In the genomic region with DNA sequence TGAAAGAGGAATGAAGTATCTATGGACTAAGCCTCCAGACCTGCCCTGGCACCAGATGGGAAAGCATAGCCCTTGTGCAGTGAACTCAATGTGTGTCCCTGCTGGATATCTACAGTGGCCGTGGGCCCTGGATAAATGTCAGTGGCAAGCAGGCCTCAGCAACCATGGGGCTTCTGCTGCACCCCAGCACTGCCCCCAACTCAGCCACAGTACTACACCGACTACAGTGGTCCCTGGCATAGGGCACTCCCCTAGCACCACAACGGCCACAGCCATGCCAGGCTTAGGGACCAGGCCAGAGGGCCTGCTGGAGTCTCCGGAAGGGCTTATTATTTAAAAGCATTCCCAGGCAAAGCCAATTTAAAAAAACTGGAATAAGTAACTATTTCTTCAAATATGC, we compare ENCODE assay signal across 1 cellular context.
TF ChIP-seq lines count a peak whose summit lies in the region.

No MANE protein-coding gene starts in this region.

TF ChIP-seq in K562, 482 proteins besides CTCF, POLR2A, EP300 and RAD21 (continued from another document):
- TF ChIP-seq, protein P1, sequence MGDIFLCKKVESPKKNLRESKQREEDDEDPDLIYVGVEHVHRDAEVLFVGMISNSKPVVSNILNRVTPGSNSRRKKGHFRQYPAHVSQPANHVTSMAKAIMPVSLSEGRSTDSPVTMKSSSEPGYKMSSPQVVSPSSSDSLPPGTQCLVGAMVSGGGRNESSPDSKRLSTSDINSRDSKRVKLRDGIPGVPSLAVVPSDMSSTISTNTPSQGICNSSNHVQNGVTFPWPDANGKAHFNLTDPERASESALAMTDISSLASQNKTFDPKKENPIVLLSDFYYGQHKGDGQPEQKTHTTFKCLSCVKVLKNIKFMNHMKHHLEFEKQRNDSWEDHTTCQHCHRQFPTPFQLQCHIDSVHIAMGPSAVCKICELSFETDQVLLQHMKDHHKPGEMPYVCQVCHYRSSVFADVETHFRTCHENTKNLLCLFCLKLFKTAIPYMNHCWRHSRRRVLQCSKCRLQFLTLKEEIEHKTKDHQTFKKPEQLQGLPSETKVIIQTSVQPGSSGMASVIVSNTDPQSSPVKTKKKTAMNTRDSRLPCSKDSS (IDR thresholded peaks at IDR 0.05; ENCODE audit: low read depth, partially characterized antibody) = no peak
- TF ChIP-seq, protein P2, sequence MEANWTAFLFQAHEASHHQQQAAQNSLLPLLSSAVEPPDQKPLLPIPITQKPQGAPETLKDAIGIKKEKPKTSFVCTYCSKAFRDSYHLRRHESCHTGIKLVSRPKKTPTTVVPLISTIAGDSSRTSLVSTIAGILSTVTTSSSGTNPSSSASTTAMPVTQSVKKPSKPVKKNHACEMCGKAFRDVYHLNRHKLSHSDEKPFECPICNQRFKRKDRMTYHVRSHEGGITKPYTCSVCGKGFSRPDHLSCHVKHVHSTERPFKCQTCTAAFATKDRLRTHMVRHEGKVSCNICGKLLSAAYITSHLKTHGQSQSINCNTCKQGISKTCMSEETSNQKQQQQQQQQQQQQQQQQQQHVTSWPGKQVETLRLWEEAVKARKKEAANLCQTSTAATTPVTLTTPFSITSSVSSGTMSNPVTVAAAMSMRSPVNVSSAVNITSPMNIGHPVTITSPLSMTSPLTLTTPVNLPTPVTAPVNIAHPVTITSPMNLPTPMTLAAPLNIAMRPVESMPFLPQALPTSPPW (CRISPR knock-in tag; IDR thresholded peaks at IDR 0.05) = no peak
- TF ChIP-seq PHTF2 (CRISPR knock-in tag; IDR thresholded peaks at IDR 0.05) (no peak), RB1 (IDR thresholded peaks at IDR 0.05; ENCODE audit: low read depth) (no peak), POLR2AphosphoS2 (IDR thresholded peaks at IDR 0.05; ENCODE audit: low read length) (no peak), MEIS2 (IDR thresholded peaks at IDR 0.05; ENCODE audit: partially characterized antibody) (no peak), C11orf30 (IDR thresholded peaks at IDR 0.05; ENCODE audit: low read depth) (no peak), HDAC3 (IDR thresholded peaks at IDR 0.05; ENCODE audit: borderline replicate concordance, partially characterized antibody) (no peak), TCFL5 (CRISPR knock-in tag; conservative IDR thresholded peaks at IDR 0.05) (no peak)
- TF ChIP-seq, protein P3, sequence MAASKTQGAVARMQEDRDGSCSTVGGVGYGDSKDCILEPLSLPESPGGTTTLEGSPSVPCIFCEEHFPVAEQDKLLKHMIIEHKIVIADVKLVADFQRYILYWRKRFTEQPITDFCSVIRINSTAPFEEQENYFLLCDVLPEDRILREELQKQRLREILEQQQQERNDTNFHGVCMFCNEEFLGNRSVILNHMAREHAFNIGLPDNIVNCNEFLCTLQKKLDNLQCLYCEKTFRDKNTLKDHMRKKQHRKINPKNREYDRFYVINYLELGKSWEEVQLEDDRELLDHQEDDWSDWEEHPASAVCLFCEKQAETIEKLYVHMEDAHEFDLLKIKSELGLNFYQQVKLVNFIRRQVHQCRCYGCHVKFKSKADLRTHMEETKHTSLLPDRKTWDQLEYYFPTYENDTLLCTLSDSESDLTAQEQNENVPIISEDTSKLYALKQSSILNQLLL (CRISPR knock-in tag; IDR thresholded peaks at IDR 0.05; ENCODE audit: borderline replicate concordance) = no peak
- TF ChIP-seq, protein P4, sequence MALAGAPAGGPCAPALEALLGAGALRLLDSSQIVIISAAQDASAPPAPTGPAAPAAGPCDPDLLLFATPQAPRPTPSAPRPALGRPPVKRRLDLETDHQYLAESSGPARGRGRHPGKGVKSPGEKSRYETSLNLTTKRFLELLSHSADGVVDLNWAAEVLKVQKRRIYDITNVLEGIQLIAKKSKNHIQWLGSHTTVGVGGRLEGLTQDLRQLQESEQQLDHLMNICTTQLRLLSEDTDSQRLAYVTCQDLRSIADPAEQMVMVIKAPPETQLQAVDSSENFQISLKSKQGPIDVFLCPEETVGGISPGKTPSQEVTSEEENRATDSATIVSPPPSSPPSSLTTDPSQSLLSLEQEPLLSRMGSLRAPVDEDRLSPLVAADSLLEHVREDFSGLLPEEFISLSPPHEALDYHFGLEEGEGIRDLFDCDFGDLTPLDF (CRISPR knock-in tag; IDR thresholded peaks at IDR 0.05) = no peak
